Comparison of ENCODE assay signal across 8 cellular contexts in genomic region chr12:55659486-55660385, GRCh38. TPM values are rescaled to one million over a fixed set of nuclear protein-coding genes. Genes with fewer than 3 reads are reported as not detected.
DNase-seq lines count a peak whose midpoint lies in the region; ATAC-seq and TF ChIP-seq lines count a peak whose summit lies in the region.

No MANE protein-coding gene starts in this region.

- H4K20me1 ChIP-seq in HCT116 (ENCODE audit: insufficient read depth) = no peaks in the 10 kb centered on the region

- H3K9me3 ChIP-seq in HCT116 (ENCODE audit: control insufficient read depth in 1 of 2, insufficient read depth in 1 of 2, low read depth in 1 of 2, low read length in 2 of 2) (no peaks in the 10 kb centered on the region), left lung (no peaks in the 10 kb centered on the region), prostate gland (no peaks in the 10 kb centered on the region)

- H3K9me3 Mint-ChIP-seq in WTC11 = no peaks in the 10 kb centered on the region

- H3K4me3 Mint-ChIP-seq in WTC11 = no peak overlapping the region

- no peak overlapping the region for H2AFZ ChIP-seq in HCT116 (ENCODE audit: low read depth, low read length, poor library complexity, severe bottlenecking)

- no peak overlapping the region for H3K4me2 ChIP-seq in HCT116 (ENCODE audit: low read length)

- H3K27me3 ChIP-seq in HCT116 (ENCODE audit: insufficient read depth, low read length) = no peaks in the 10 kb centered on the region
- H3K27me3 ChIP-seq in left lung = no peaks in the 10 kb centered on the region
- no peaks in the 10 kb centered on the region for H3K27me3 ChIP-seq in prostate gland (replicated peaks; ENCODE audit: insufficient read depth)

- H3K4me1 ChIP-seq in HCT116 (ENCODE audit: control insufficient read depth in 1 of 2, insufficient read depth in 2 of 2, low read length in 2 of 2) (no peaks in the 10 kb centered on the region), left lung (peaks cover 0 to 16% of the 10 kb centered on the region in 2 donors), prostate gland (replicated peaks) (no peaks in the 10 kb centered on the region)

- POLR2A ChIA-PET in HCT116 (lab: Charles Lee) (no interaction called here), WTC11 (lab: Charles Lee) (no interaction called here)

- H3K79me2 ChIP-seq in HCT116 (ENCODE audit: insufficient read depth, low read length) = no peaks in the 10 kb centered on the region

- H3K27ac ChIP-seq in HCT116 (ENCODE audit: low read depth, low read length) (no peak overlapping the region), left lung (no peak overlapping the region), prostate gland (no peak overlapping the region)

- peak; percentile 84 for TF ChIP-seq RAD21 in HCT116 (IDR thresholded peaks at IDR 0.05; ENCODE audit: low read depth)

- intact Hi-C loops in HCT116 (cut with micrococcal nuclease) = loop anchor here (1.0 to 10.0 kb wide), 3 partner anchors 62 to 135 kb away; no protein-coding TSS in a partner anchor
- intact Hi-C loops in left lung (cut with DNase I) = no loop called here
- intact Hi-C loops in prostate gland (cut with DNase I) = no loop called here

- H3K27ac Mint-ChIP-seq in WTC11 = no peak overlapping the region

- DNase-seq in AML-193 (lab: John Stamatoyannopoulos, UW) (peak; percentile 39 to 43), HCT116 (ENCODE audit: low read depth, low spot score) (no peak), WTC11 (ENCODE audit: low spot score) (no peak), left lung (no peak), prostate gland (ENCODE audit: low spot score) (no peak)
- DNase-seq in stimulated activated CD4-positive, alpha-beta T cell treated with anti-CD3 and anti-CD28 coated beads, Interleukin-4, amount 100 ng/mL, for 4 hours = no peak

- RAD21 ChIA-PET in HCT116 (lab: Charles Lee; ENCODE audit: low non-redundant PET in 1 of 2, low total read pairs in 2 of 2, uncharacterized antibody in 2 of 2, unreplicated experiment in 2 of 2) = interaction anchor here in 1 of 2 experiments (0.9 kb wide), 1 partner anchor 77 kb away, joined by 3 read pairs; no protein-coding TSS in a partner anchor

- ATAC-seq in HCT116 = peak; percentile 65; the same call in 1 of the 2 replicates
- peak; percentile 54 for ATAC-seq in WTC11
- peak; percentile 16 for ATAC-seq in left lung
- no peak for ATAC-seq in HG03565 (IDR thresholded peaks at IDR 0.05; ENCODE audit: unreplicated experiment)
- ATAC-seq in HG02588 (IDR thresholded peaks at IDR 0.05; ENCODE audit: unreplicated experiment) = no peak

- no peaks in the 10 kb centered on the region for H3K9me2 ChIP-seq in HCT116 (ENCODE audit: insufficient read depth)

- peaks cover 9% of the 10 kb centered on the region for H3K27me3 Mint-ChIP-seq in WTC11 (ENCODE audit: low read depth)

- TF ChIP-seq CTCF in HCT116 (IDR thresholded peaks at IDR 0.05 in 2 of 3, conservative IDR thresholded peaks at IDR 0.05 in 1 of 3; ENCODE audit: borderline replicate concordance in 1 of 3, insufficient read depth in 1 of 3, low read depth in 2 of 3, low read length in 2 of 3) = peak; percentile 62 to 74 (median 64); a peak in 5 of 6 replicates
- TF ChIP-seq CTCF in WTC11 (IDR thresholded peaks at IDR 0.05) = no peak
- TF ChIP-seq CTCF in left lung (IDR thresholded peaks at IDR 0.05) = peak; percentile 25 to 44
- TF ChIP-seq CTCF in prostate gland (IDR thresholded peaks at IDR 0.05) = peak in 2 of 4 experiments; percentile 28 to 34

- H3K4me1 Mint-ChIP-seq in WTC11 = no peaks in the 10 kb centered on the region

- no TSS peak for BruUV-seq in HCT116 (replicated peaks; lab: Mats Ljungman, UMichigan)

- no peak overlapping the region for H3K4me3 ChIP-seq in HCT116 (replicated peaks in 1 of 2; ENCODE audit: low read depth in 1 of 2, low read length in 2 of 2)
- H3K4me3 ChIP-seq in left lung = no peak overlapping the region
- no peak overlapping the region for H3K4me3 ChIP-seq in prostate gland

- TF ChIP-seq POLR2A in HCT116 (IDR thresholded peaks at IDR 0.05; ENCODE audit: borderline replicate concordance, extremely low read depth, insufficient read depth, insufficient read length) (no peak), prostate gland (IDR thresholded peaks at IDR 0.05) (no peak)

- 52% methylated on average over 9 of the region's 9 CpGs for WGBS in prostate gland

- CTCF ChIA-PET in HCT116 (lab: Charles Lee) (interaction anchor here (0.8 to 5.1 kb wide), 3 partner anchors 62 to 78 kb away, joined by 3 to 40 read pairs (median 3); no protein-coding TSS in a partner anchor), WTC11 (lab: Charles Lee) (interaction anchor here (0.8 to 1.1 kb wide), 3 partner anchors 13 to 77 kb away, joined by 3 to 6 read pairs (median 4); partner anchors contain the start of gene RDH5)

- H3K36me3 ChIP-seq in HCT116 (ENCODE audit: control insufficient read depth in 1 of 2, insufficient read depth in 2 of 2, low read length in 2 of 2) (no peaks in the 10 kb centered on the region), left lung (no peaks in the 10 kb centered on the region), prostate gland (no peaks in the 10 kb centered on the region)

- H3K36me3 Mint-ChIP-seq in WTC11 = no peaks in the 10 kb centered on the region

- no peak overlapping the region for H3K9ac ChIP-seq in HCT116 (ENCODE audit: low read length)

TF ChIP-seq in HCT116, 20 proteins besides CTCF, POLR2A, EP300 and RAD21 (continues in another document):
- TF ChIP-seq REST (IDR thresholded peaks at IDR 0.05; ENCODE audit: low read depth) (no peak), CEBPB (IDR thresholded peaks at IDR 0.05; ENCODE audit: low read depth) (no peak), POLR2AphosphoS5 (IDR thresholded peaks at IDR 0.05; ENCODE audit: low read depth, low read length) (no peak), ZNF274 (IDR thresholded peaks at IDR 0.05; ENCODE audit: low read depth, low read length) (no peak), CBX3 (IDR thresholded peaks at IDR 0.05; ENCODE audit: low read depth) (no peak)

TF ChIP-seq in WTC11, 78 proteins besides CTCF, POLR2A, EP300 and RAD21 (continues in another document):
- no peak for TF ChIP-seq GRHL2 (CRISPR knock-in tag; IDR thresholded peaks at IDR 0.05; ENCODE audit: insufficient replicate concordance, severe bottlenecking)
- no peak for TF ChIP-seq ATF6 (CRISPR knock-in tag; IDR thresholded peaks at IDR 0.05)
- no peak for TF ChIP-seq NFE2L1 (CRISPR knock-in tag; IDR thresholded peaks at IDR 0.05)
- no peak for TF ChIP-seq AR (CRISPR knock-in tag; IDR thresholded peaks at IDR 0.05)
- TF ChIP-seq CREM (CRISPR knock-in tag; IDR thresholded peaks at IDR 0.05) = no peak

RNA-seq across cellular contexts. Expression of gene OR10P1, which starts 23.0 kb away (rescaled TPM):
- total RNA-seq in HCT116 (2021; ENCODE audit: unreplicated experiment) (not detected), WTC11 (2021) (not detected in 3 replicates), left lung (not detected), prostate gland (not detected)
- polyA plus RNA-seq in HCT116 (2012) = not detected in 2 replicates

RNA-seq across cellular contexts. Expression of gene ITGA7, which starts 48.0 kb away (rescaled TPM):
- total RNA-seq in HCT116 (2021; ENCODE audit: unreplicated experiment) = 17.8 TPM
- polyA plus RNA-seq in HCT116 (2012) = 14.7 and 15.0 TPM in 2 replicates
- 77.8 to 96.2 TPM (median 80.4 TPM) in 3 replicates for total RNA-seq in WTC11 (2021)
- 10 to 100 TPM; 22.4 to 62.4 TPM for total RNA-seq in left lung
- 10 to 100 TPM; 17.4 to 37.0 TPM for total RNA-seq in prostate gland

RNA-seq across cellular contexts. Expression of gene BLOC1S1, which starts 56.1 kb away (rescaled TPM):
- total RNA-seq in HCT116 (2021; ENCODE audit: unreplicated experiment) (85.5 TPM), WTC11 (2021) (81.9 to 97.1 TPM (median 95.1 TPM) in 3 replicates), left lung (100 to 1,000 TPM; 114 to 123 TPM), prostate gland (100 to 1,000 TPM; 151 to 240 TPM)
- polyA plus RNA-seq in HCT116 (2012) = 137 and 151 TPM in 2 replicates

Comparison
In these comparisons a context has a peak if more than half of its experiments do, and no peak if none do; other contexts are left out.
1. DNase-seq: peak in AML-193 (2 of 2); none in HCT116 (single experiment), WTC11 (single experiment), left lung (0 of 2), stimulated activated CD4-positive, alpha-beta T cell treated with anti-CD3 and anti-CD28 coated beads, Interleukin-4, amount 100 ng/mL, for 4 hours (0 of 2) and prostate gland (single experiment).
2. ATAC-seq: peak in HCT116 (single experiment), WTC11 (single experiment) and left lung (single experiment); none in HG03565 (single experiment) and HG02588 (single experiment).